In genomic region chr15:89654847-89655805, GRCh38 we compare ENCODE assay signal across 8 cellular contexts. TPM values are rescaled to one million over a fixed set of nuclear protein-coding genes. Genes with fewer than 3 reads are reported as not detected.
DNase-seq lines count a peak whose midpoint lies in the region; ATAC-seq and TF ChIP-seq lines count a peak whose summit lies in the region.

Gene KIF7 (minus strand): TSS chr15:89655467. CDS start chr15:89652930, 2,537 bp downstream.

- ATAC-seq in HG02759 (IDR thresholded peaks at IDR 0.05; ENCODE audit: unreplicated experiment) = peak; percentile 43
- peak; percentile 86 for ATAC-seq in WTC11
- ATAC-seq in natural killer cell treated with Interleukin-12 subunit alpha and Interleukin-12 subunit beta and Interleukin-15 and Interleukin-18, amount 100 ng/mL, for 72 hours = peak; percentile 62 to 76
- ATAC-seq in GM18867 (IDR thresholded peaks at IDR 0.05; ENCODE audit: unreplicated experiment) = no peak
- no peak for ATAC-seq in HG03175 (IDR thresholded peaks at IDR 0.05; ENCODE audit: unreplicated experiment)

- intact Hi-C loops in Caco-2 (cut with micrococcal nuclease; ENCODE audit: unreplicated experiment) = loop anchor here (5.0 kb wide), 1 partner anchor 37 kb away; the partner anchor contains the start of genes PEX11A and WDR93

- H3K27ac Mint-ChIP-seq in Caco-2 (ENCODE audit: unreplicated experiment) = peak within 1 kb of the TSS; percentile 45
- 0 out of 2 replicates have a peak within 1 kb of the TSS, but pooled peaks have one; percentile 60 for H3K27ac Mint-ChIP-seq in WTC11
- peak within 1 kb of the TSS in 1 of 2 donors; percentile 37 for H3K27ac Mint-ChIP-seq in natural killer cell treated with Interleukin-12 subunit alpha and Interleukin-12 subunit beta and Interleukin-15 and Interleukin-18, amount 100 ng/mL, for 72 hours

- H3K27me3 ChIP-seq in Caco-2 (replicated peaks; ENCODE audit: control insufficient read depth, insufficient read depth, low read length) = no peaks in the 10 kb centered on the region

- CTCF ChIA-PET in Caco-2 (lab: Charles Lee) (no interaction called here), WTC11 (lab: Charles Lee) (interaction anchor here (0.6 to 1.1 kb wide), 3 partner anchors 18 to 85 kb away, joined by 3 read pairs; no protein-coding TSS in a partner anchor)

- H3K4me1 Mint-ChIP-seq in Caco-2 (ENCODE audit: low read depth, unreplicated experiment) (peaks cover 7% of the 10 kb centered on the region), WTC11 (peaks cover 10% of the 10 kb centered on the region)
- peaks cover 10% of the 10 kb centered on the region in 2 donors for H3K4me1 Mint-ChIP-seq in natural killer cell treated with Interleukin-12 subunit alpha and Interleukin-12 subunit beta and Interleukin-15 and Interleukin-18, amount 100 ng/mL, for 72 hours (ENCODE audit: low read depth in 2 of 2)

- TSS peak; percentile 38 for BruUV-seq in Caco-2 (replicated peaks; lab: Mats Ljungman, UMichigan)

- POLR2A ChIA-PET in Caco-2 (lab: Charles Lee) = interaction anchor here (0.6 kb wide), 1 partner anchor 80 kb away, joined by 3 read pairs; the partner anchor contains the start of gene TICRR
- POLR2A ChIA-PET in WTC11 (lab: Charles Lee) = no interaction called here

- H3K36me3 Mint-ChIP-seq in Caco-2 (ENCODE audit: insufficient read depth, unreplicated experiment) (no peaks in the 10 kb centered on the region), WTC11 (peaks cover 7% of the 10 kb centered on the region; the same call in 1 of the 2 replicates)
- no peaks in the 10 kb centered on the region for H3K36me3 Mint-ChIP-seq in natural killer cell treated with Interleukin-12 subunit alpha and Interleukin-12 subunit beta and Interleukin-15 and Interleukin-18, amount 100 ng/mL, for 72 hours

- H3K4me3 ChIP-seq in Caco-2 (ENCODE audit: low read depth, low read length) = peak within 1 kb of the TSS; percentile 79
- peak within 1 kb of the TSS; percentile 68 for H3K4me3 ChIP-seq in fibroblast of pulmonary artery (replicated peaks; ENCODE audit: low read depth, low read length)

- no peaks in the 10 kb centered on the region for H3K36me3 ChIP-seq in Caco-2 (ENCODE audit: control insufficient read depth, insufficient read depth, low read length)

- TF ChIP-seq CTCF in Caco-2 (IDR thresholded peaks at IDR 0.05; ENCODE audit: insufficient read depth in 1 of 2, low read depth in 1 of 2, low read length in 1 of 2, severe bottlenecking in 1 of 2, unreplicated experiment in 1 of 2) = no peak
- TF ChIP-seq CTCF in WTC11 (IDR thresholded peaks at IDR 0.05) = no peak
- TF ChIP-seq CTCF in fibroblast of pulmonary artery (IDR thresholded peaks at IDR 0.05; ENCODE audit: low read length, missing control alignments) = no peak

- peak within 1 kb of the TSS; percentile 90 for H3K4me3 Mint-ChIP-seq in Caco-2 (ENCODE audit: unreplicated experiment)
- peak within 1 kb of the TSS; percentile 84 for H3K4me3 Mint-ChIP-seq in WTC11
- H3K4me3 Mint-ChIP-seq in natural killer cell treated with Interleukin-12 subunit alpha and Interleukin-12 subunit beta and Interleukin-15 and Interleukin-18, amount 100 ng/mL, for 72 hours = peak within 1 kb of the TSS; percentile 74

- no peaks in the 10 kb centered on the region for H3K9me3 ChIP-seq in Caco-2

- DNase-seq in Caco-2 = peak in 1 of 2 experiments; percentile 67
- DNase-seq in WTC11 (ENCODE audit: low spot score) = peak; percentile 82
- peak; percentile 50 for DNase-seq in fibroblast of pulmonary artery (ENCODE audit: low read depth)
- no peak for DNase-seq in natural killer cell treated with Interleukin-12 subunit alpha and Interleukin-12 subunit beta and Interleukin-15 and Interleukin-18, amount 100 ng/mL, for 72 hours (ENCODE audit: low spot score)
- DNase-seq in NCI-H2029 treated with DMSO at 0.1 percent for 48 hours (lab: John Stamatoyannopoulos, UW) = no peak

- H3K27me3 Mint-ChIP-seq in Caco-2 (ENCODE audit: insufficient read depth, unreplicated experiment) (peaks cover 3% of the 10 kb centered on the region), WTC11 (ENCODE audit: low read depth) (peaks cover 27% of the 10 kb centered on the region)
- peaks cover 22 to 44% of the 10 kb centered on the region in 2 donors for H3K27me3 Mint-ChIP-seq in natural killer cell treated with Interleukin-12 subunit alpha and Interleukin-12 subunit beta and Interleukin-15 and Interleukin-18, amount 100 ng/mL, for 72 hours

- H3K9me3 Mint-ChIP-seq in Caco-2 (ENCODE audit: unreplicated experiment) (no peaks in the 10 kb centered on the region), WTC11 (peaks cover under 1% of the 10 kb centered on the region; the same call in 1 of the 2 replicates)
- no peaks in the 10 kb centered on the region for H3K9me3 Mint-ChIP-seq in natural killer cell treated with Interleukin-12 subunit alpha and Interleukin-12 subunit beta and Interleukin-15 and Interleukin-18, amount 100 ng/mL, for 72 hours

- peaks cover 4% of the 10 kb centered on the region for H3K4me1 ChIP-seq in Caco-2

TF ChIP-seq in WTC11, 78 proteins besides CTCF, POLR2A, EP300 and RAD21 (continues in another document):
- TF ChIP-seq SP1 (CRISPR knock-in tag; conservative IDR thresholded peaks at IDR 0.05) (peak; percentile 75), MAX (CRISPR knock-in tag; IDR thresholded peaks at IDR 0.05) (no peak; the same call in 1 of the 2 replicates), USF1 (CRISPR knock-in tag; IDR thresholded peaks at IDR 0.05) (no peak), CBFB (CRISPR knock-in tag; IDR thresholded peaks at IDR 0.05; ENCODE audit: low read depth) (0 out of 2 replicates have a peak, but pooled peaks have one; percentile 30), NFATC4 (CRISPR knock-in tag; IDR thresholded peaks at IDR 0.05) (no peak), ZNF416 (CRISPR knock-in tag; IDR thresholded peaks at IDR 0.05) (no peak), ZSCAN18 (CRISPR knock-in tag; IDR thresholded peaks at IDR 0.05) (no peak), E2F1 (CRISPR knock-in tag; IDR thresholded peaks at IDR 0.05) (no peak), ERG (CRISPR knock-in tag; IDR thresholded peaks at IDR 0.05) (peak; percentile 16; the same call in 1 of the 2 replicates), KAT7 (CRISPR knock-in tag; IDR thresholded peaks at IDR 0.05; ENCODE audit: borderline replicate concordance) (peak; percentile 81; the same call in 1 of the 2 replicates), ATF2 (CRISPR knock-in tag; IDR thresholded peaks at IDR 0.05; ENCODE audit: borderline replicate concordance, low read depth) (no peak), NR1H2 (CRISPR knock-in tag; IDR thresholded peaks at IDR 0.05) (no peak), FOXK1 (CRISPR knock-in tag; IDR thresholded peaks at IDR 0.05) (peak; percentile 29; the same call in 1 of the 2 replicates)

RNA-seq across cellular contexts. Expression of gene KIF7, which starts in this region (rescaled TPM):
- total RNA-seq in Caco-2 (2022) (8.2 TPM in 2 replicates), WTC11 (2021) (20.4 to 21.8 TPM (median 21.3 TPM) in 3 replicates)
- 1 to 10 TPM in 1 of 2 donors, under 1 TPM in 1; 1.00 to 1.4 TPM for total RNA-seq in natural killer cell treated with Interleukin-12 subunit alpha and Interleukin-12 subunit beta and Interleukin-15 and Interleukin-18, amount 100 ng/mL, for 72 hours

Comparison
In these comparisons a context has a peak if more than half of its experiments do, and no peak if none do; other contexts are left out.
1. DNase-seq: peak in WTC11 (single experiment) and fibroblast of pulmonary artery (single experiment); none in natural killer cell treated with Interleukin-12 subunit alpha and Interleukin-12 subunit beta and Interleukin-15 and Interleukin-18, amount 100 ng/mL, for 72 hours (single experiment) and NCI-H2029 treated with DMSO at 0.1 percent for 48 hours (single experiment).
2. ATAC-seq: peak in HG02759 (single experiment), WTC11 (single experiment) and natural killer cell treated with Interleukin-12 subunit alpha and Interleukin-12 subunit beta and Interleukin-15 and Interleukin-18, amount 100 ng/mL, for 72 hours (2 of 2); none in GM18867 (single experiment) and HG03175 (single experiment).
3. Peak in every context shown above with its lines, with median percentiles within 50 percentile points of each other: H3K4me3 Mint-ChIP-seq.